13 cellular contexts compared by ENCODE assay signal in the genomic region with DNA sequence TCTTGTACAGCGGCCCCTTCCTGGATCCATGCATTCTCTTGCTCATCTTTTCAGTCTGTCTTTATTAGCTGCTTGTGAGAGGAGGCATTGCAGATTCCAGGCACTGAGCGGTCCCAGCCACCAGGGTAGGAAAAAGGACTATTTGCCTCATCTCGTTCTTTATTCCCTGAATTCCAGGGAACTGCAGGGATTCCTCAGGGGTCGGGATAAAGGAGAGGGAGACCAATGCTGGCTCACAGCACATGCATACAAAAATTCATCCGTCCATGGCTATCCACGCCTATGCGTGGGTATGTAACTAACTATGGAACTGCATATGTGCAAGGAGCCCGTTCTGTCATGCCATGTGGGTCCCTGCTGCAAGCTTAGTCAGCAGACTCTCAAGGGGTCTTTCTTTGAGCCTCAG. TPM values are rescaled to one million over a fixed set of nuclear protein-coding genes. Genes with fewer than 3 reads are reported as not detected.
DNase-seq lines count a peak whose midpoint lies in the region; ATAC-seq and TF ChIP-seq lines count a peak whose summit lies in the region.
"Had no signal": no experiment of that assay in that cellular context is flagged by ENCODE, and none has a peak within 500 bp of the region (broad histone marks: within the 10 kb centered on the region; RNA-seq: fewer than 3 reads in every experiment).

No MANE protein-coding gene starts in this region.

- no peak overlapping the region for H3K23ac ChIP-seq in H9 (ENCODE audit: insufficient read length, low read depth, low read length)

- no peak overlapping the region for H3K4ac ChIP-seq in H9 (ENCODE audit: low read depth, low read length)

- POLR2A ChIA-PET in CD4-positive, alpha-beta T cell (lab: Charles Lee): no interaction called here
- POLR2A ChIA-PET in naive thymus-derived CD8-positive, alpha-beta T cell (lab: Charles Lee): no interaction called here

- H4K91ac ChIP-seq in H9 (ENCODE audit: insufficient read length, low read depth, low read length): no peak overlapping the region

- H2AFZ ChIP-seq in H9 (ENCODE audit: low read length): no peak overlapping the region

- peak overlapping the region; percentile 61 for H3K4me2 ChIP-seq in H9 (ENCODE audit: insufficient read depth, insufficient read length, low read length)

- H3K79me1 ChIP-seq in H9 (ENCODE audit: insufficient read depth, low read depth, low read length, poor library complexity, severe bottlenecking): no peaks in the 10 kb centered on the region

- no peak overlapping the region for H2BK20ac ChIP-seq in H9 (ENCODE audit: low read depth, low read length, poor library complexity, severe bottlenecking)

- DNase-seq in CD4-positive, alpha-beta T cell: no peak
- DNase-seq in H9: peak; percentile 42
- peak; percentile 9 for DNase-seq in choroid plexus epithelial cell (ENCODE audit: low read depth)
- no peak for DNase-seq in naive thymus-derived CD8-positive, alpha-beta T cell
- DNase-seq in NCI-H128 (lab: John Stamatoyannopoulos, UW; ENCODE audit: unreplicated experiment): no peak
- no peak for DNase-seq in NCI-H345 (lab: John Stamatoyannopoulos, UW)
- DNase-seq in NCI-H1092 treated with DMSO at 0.1 percent for 48 hours (lab: John Stamatoyannopoulos, UW): no peak
- DNase-seq: effector memory CD4-positive, alpha-beta T cell; NK-92 treated with Interleukin-12 subunit alpha and Interleukin-12 subunit beta, amount 100 ng/mL, for 24 hours had no signal

- H2AK5ac ChIP-seq in H9 (ENCODE audit: insufficient read length, low read length): no peak overlapping the region

- H3K9me3 ChIP-seq in CD4-positive, alpha-beta T cell (ENCODE audit: control insufficient read depth, low read length): no peaks in the 10 kb centered on the region
- no peaks in the 10 kb centered on the region for H3K9me3 ChIP-seq in H9 (ENCODE audit: control insufficient read depth, low read depth, low read length)

- no peak overlapping the region for H3T11ph ChIP-seq in H9 (ENCODE audit: low read length)

- intact Hi-C loops in CD4-positive, alpha-beta T cell (cut with DNase I, micrococcal nuclease): loop anchor here (10.0 kb wide), 1 partner anchor 211 kb away; no protein-coding TSS in a partner anchor

- H3K4me1 ChIP-seq in H9 (ENCODE audit: insufficient read depth, low read length): no peaks in the 10 kb centered on the region

- no peak overlapping the region for H3K27ac ChIP-seq in CD4-positive, alpha-beta T cell (ENCODE audit: low read depth, low read length)
- no peak overlapping the region for H3K27ac ChIP-seq in H9 (ENCODE audit: insufficient read length, low read depth, low read length)

- no peak overlapping the region for H3K27ac Mint-ChIP-seq in CD4-positive, alpha-beta T cell
- H3K27ac Mint-ChIP-seq in H9: peak overlapping the region in 1 of 3 experiments; percentile 89; a peak in 2 of 7 replicates
- no peak overlapping the region for H3K27ac Mint-ChIP-seq in naive thymus-derived CD8-positive, alpha-beta T cell

- WGBS in H9 (ENCODE audit: extremely low coverage, insufficient read length, low lambda C conversion rate): no CpG with 5 or more reads among the region's 8 CpGs

- no peaks in the 10 kb centered on the region for H3K36me3 Mint-ChIP-seq in CD4-positive, alpha-beta T cell (ENCODE audit: low read depth)
- no peaks in the 10 kb centered on the region for H3K36me3 Mint-ChIP-seq in H9 (ENCODE audit: insufficient read depth in 1 of 3, low read depth in 3 of 3)
- H3K36me3 Mint-ChIP-seq in naive thymus-derived CD8-positive, alpha-beta T cell: peaks cover 0 to 2% (median 0%) of the 10 kb centered on the region in 3 donors

- H3K27me3 Mint-ChIP-seq in CD4-positive, alpha-beta T cell: peaks cover 75% of the 10 kb centered on the region
- H3K27me3 Mint-ChIP-seq in H9 (ENCODE audit: low read depth): peaks cover 50% of the 10 kb centered on the region
- peaks cover 22 to 64% (median 44%) of the 10 kb centered on the region in 5 donors for H3K27me3 Mint-ChIP-seq in naive thymus-derived CD8-positive, alpha-beta T cell

- no peak overlapping the region for H3K9ac ChIP-seq in H9 (ENCODE audit: extremely low read depth, insufficient read length, low read length)

- H2BK12ac ChIP-seq in H9 (ENCODE audit: insufficient read length, low read depth, low read length): no peak overlapping the region

- no peak overlapping the region for H3K56ac ChIP-seq in H9 (ENCODE audit: insufficient read length, low read depth, low read length)

- H4K20me1 ChIP-seq in H9 (ENCODE audit: control insufficient read depth, insufficient read depth, insufficient read length): no peaks in the 10 kb centered on the region

- no peaks in the 10 kb centered on the region for H3K79me2 ChIP-seq in H9 (ENCODE audit: insufficient read depth, low read length)

- no peak overlapping the region for H3K14ac ChIP-seq in H9 (ENCODE audit: insufficient read depth, low read length)

- H2BK15ac ChIP-seq in H9 (ENCODE audit: low read depth, low read length): no peak overlapping the region

- CTCF ChIA-PET in CD4-positive, alpha-beta T cell (lab: Charles Lee): no interaction called here

- peak overlapping the region; percentile 76 for H3K4me3 Mint-ChIP-seq in CD4-positive, alpha-beta T cell
- H3K4me3 Mint-ChIP-seq in H9: peak overlapping the region; percentile 70 to 87
- H3K4me3 Mint-ChIP-seq in naive thymus-derived CD8-positive, alpha-beta T cell: peak overlapping the region; percentile 37 to 84 (median 72)

- TF ChIP-seq CTCF in CD4-positive, alpha-beta T cell (IDR thresholded peaks at IDR 0.05): no peak
- TF ChIP-seq CTCF in H9 (conservative IDR thresholded peaks at IDR 0.05) (peak; percentile 29; the same call in 1 of the 3 replicates), choroid plexus epithelial cell (conservative IDR thresholded peaks at IDR 0.05; ENCODE audit: low read depth, low read length) (no peak)

- no peak overlapping the region for H2BK5ac ChIP-seq in H9 (ENCODE audit: insufficient read length, low read length)

- H3K27me3 ChIP-seq in CD4-positive, alpha-beta T cell (ENCODE audit: control insufficient read depth, insufficient read depth, low read length): peaks cover 45% of the 10 kb centered on the region
- no peaks in the 10 kb centered on the region for H3K27me3 ChIP-seq in H9 (ENCODE audit: insufficient read depth, low read length)

- no peak for ATAC-seq in CD4-positive, alpha-beta T cell (ENCODE audit: poor library complexity)
- no peak for ATAC-seq in naive thymus-derived CD8-positive, alpha-beta T cell
- no peak for ATAC-seq in GM21576 (IDR thresholded peaks at IDR 0.05; ENCODE audit: unreplicated experiment)

- H3K4me3 ChIP-seq in choroid plexus epithelial cell (ENCODE audit: low read depth, low read length): no peak overlapping the region

- no peak overlapping the region for H3K18ac ChIP-seq in H9 (ENCODE audit: insufficient read length, low read depth, low read length)

- H3K23me2 ChIP-seq in H9 (ENCODE audit: insufficient read length, low read depth, low read length, poor library complexity, severe bottlenecking): peaks cover 13% of the 10 kb centered on the region

- H3K9me3 Mint-ChIP-seq in CD4-positive, alpha-beta T cell: no peaks in the 10 kb centered on the region
- H3K9me3 Mint-ChIP-seq in H9: no peaks in the 10 kb centered on the region
- H3K9me3 Mint-ChIP-seq in naive thymus-derived CD8-positive, alpha-beta T cell: no peaks in the 10 kb centered on the region

- peaks cover 11% of the 10 kb centered on the region for H3K4me1 Mint-ChIP-seq in CD4-positive, alpha-beta T cell (ENCODE audit: low read depth)
- H3K4me1 Mint-ChIP-seq in H9: peaks cover 8 to 13% of the 10 kb centered on the region in 2 experiments
- H3K4me1 Mint-ChIP-seq in naive thymus-derived CD8-positive, alpha-beta T cell: peaks cover 2 to 12% (median 6%) of the 10 kb centered on the region in 4 donors

- no peak overlapping the region for H4K8ac ChIP-seq in H9 (replicated peaks; ENCODE audit: insufficient read length, low read depth, low read length)

- H4K5ac ChIP-seq in H9 (ENCODE audit: insufficient read length, low read depth, low read length): no peak overlapping the region

- no peak overlapping the region for H2BK120ac ChIP-seq in H9 (ENCODE audit: low read depth, low read length, poor library complexity, severe bottlenecking)

RNA-seq across cellular contexts. Expression of a gene that starts 0.9 kb away (rescaled TPM):
- not detected for total RNA-seq in CD4-positive, alpha-beta T cell
- 0.79 and 1.4 TPM in 2 replicates for total RNA-seq in H9 (2021)
- total RNA-seq in naive thymus-derived CD8-positive, alpha-beta T cell: not detected
- not detected for polyA plus RNA-seq in naive thymus-derived CD8-positive, alpha-beta T cell
- total RNA-seq: Daoy; omental fat pad; T-helper 2 cell treated with Interferon-gamma antibody and Interleukin-4, amounts not matched to agents 100 ng/mL and 5 ng/mL, for 36 hours had no signal

Comparison
In these comparisons a context has a peak if more than half of its experiments do, and no peak if none do; other contexts are left out.
1. DNase-seq: peak in H9 (single experiment) and choroid plexus epithelial cell (single experiment); none in CD4-positive, alpha-beta T cell (0 of 10), naive thymus-derived CD8-positive, alpha-beta T cell (0 of 10), NCI-H128 (single experiment), NCI-H345 (single experiment) and NCI-H1092 treated with DMSO at 0.1 percent for 48 hours (single experiment).
2. Peak in every context shown above with its lines, with median percentiles within 50 percentile points of each other: H3K4me3 Mint-ChIP-seq.